1 cellular context compared by ENCODE assay signal in genomic region chr14:100038065-100038464, GRCh38.
TF ChIP-seq lines count a peak whose summit lies in the region.

No MANE protein-coding gene starts in this region.

TF ChIP-seq in SK-N-SH treated with all-trans-retinoic acid at 6 μM for 48 hours, 23 proteins besides CTCF, POLR2A, EP300 and RAD21 (continued from another document):
- TF ChIP-seq CREB5 (CRISPR knock-in tag; IDR thresholded peaks at IDR 0.05; ENCODE audit: low read depth) (no peak), ZC3H10 (CRISPR knock-in tag; IDR thresholded peaks at IDR 0.05) (no peak), OSR1 (CRISPR knock-in tag; IDR thresholded peaks at IDR 0.05) (no peak), ZNF70 (CRISPR knock-in tag; IDR thresholded peaks at IDR 0.05) (no peak), CSRNP3 (CRISPR knock-in tag; IDR thresholded peaks at IDR 0.05) (no peak)
